In genomic region chr4:145170209-145170608, GRCh38 we compare ENCODE assay signal across 23 cellular contexts. TPM values are rescaled to one million over a fixed set of nuclear protein-coding genes. Genes with fewer than 3 reads are reported as not detected.
A peak's percentile ranks its signal among the peaks of the same experiment; 100 is the strongest.
DNase-seq lines count a peak whose midpoint lies in the region; ATAC-seq and TF ChIP-seq lines count a peak whose summit lies in the region.
"Had no signal": no experiment of that assay in that cellular context is flagged by ENCODE, and none has a peak within 500 bp of the region (broad histone marks: within the 10 kb centered on the region; RNA-seq: fewer than 3 reads in every experiment).

No MANE protein-coding gene starts in this region.

- H3K36me3 ChIP-seq in cardiac muscle cell (peaks cover 32% of the 10 kb centered on the region), right atrium auricular region (peaks cover 17% of the 10 kb centered on the region), GM23248 (ENCODE audit: low read depth) (peaks cover 22% of the 10 kb centered on the region; the same call in 1 of the 2 replicates)

- DNase-seq in cardiac muscle cell (ENCODE audit: low read depth in 1 of 2, low spot score in 1 of 2) = peak; percentile 23 to 49
- DNase-seq in right atrium auricular region (ENCODE audit: low spot score) = no peak
- DNase-seq in activated T-helper 2 cell treated with anti-CD3 and anti-CD28 coated beads, Interferon-gamma antibody, Interleukin-2, Interleukin-4, amounts not matched to agents 10 μg/mL and 5 μg/mL and 100 μg/mL, durations not matched to agents 14 hours and 24 hours and 36 hours (ENCODE audit: low spot score) = no peak
- DNase-seq in fibroblast of pulmonary artery (ENCODE audit: low read depth) = peak; percentile 58
- DNase-seq in NCI-H2081 (lab: John Stamatoyannopoulos, UW) = no peak
- DNase-seq in GM23248 = no peak
- DNase-seq: activated naive CD4-positive, alpha-beta T cell treated with anti-CD3 and anti-CD28 coated beads, Interleukin-2, amount 10 ng/mL, durations not matched to agents 7 days and 5 days; foreskin keratinocyte; head of caudate nucleus; naive thymus-derived CD8-positive, alpha-beta T cell; NCI-H1417 treated with DMSO at 0.1 percent for 48 hours; NCI-H2081 treated with DMSO at 0.1 percent for 48 hours; occipital lobe; SHP77 treated with DMSO at 0.1 percent for 48 hours; stimulated activated CD4-positive, alpha-beta T cell treated with anti-CD3 and anti-CD28 coated beads, Interleukin-4, amount 100 ng/mL, for 24 hours had no signal

- no peaks in the 10 kb centered on the region for H3K27me3 Mint-ChIP-seq in activated T-helper 2 cell treated with anti-CD3 and anti-CD28 coated beads, Interferon-gamma antibody, Interleukin-2, Interleukin-4, amounts not matched to agents 10 μg/mL and 5 μg/mL and 100 μg/mL, durations not matched to agents 14 hours and 24 hours and 36 hours (ENCODE audit: low read depth)
- H3K27me3 Mint-ChIP-seq: activated naive CD4-positive, alpha-beta T cell treated with anti-CD3 and anti-CD28 coated beads, Interleukin-2, amount 10 ng/mL, durations not matched to agents 7 days and 5 days; naive thymus-derived CD8-positive, alpha-beta T cell had no signal

- intact Hi-C loops in activated T-helper 2 cell treated with anti-CD3 and anti-CD28 coated beads, Interferon-gamma antibody, Interleukin-2, Interleukin-4, amounts not matched to agents 10 μg/mL and 5 μg/mL and 100 μg/mL, durations not matched to agents 14 hours and 24 hours and 36 hours (cut with micrococcal nuclease) = no loop called here

- H3K27ac ChIP-seq in cardiac muscle cell (peak overlapping the region; percentile 76), right atrium auricular region (no peak overlapping the region), GM23248 (no peak overlapping the region)
- H3K27ac ChIP-seq: BLaER1 treated with 17β-estradiol and CSF1 and Interleukin-3, amounts not matched to agents 10 nM and 100 nM; foreskin keratinocyte; HL-60; tibial nerve had no signal

- no peaks in the 10 kb centered on the region for H3K9me3 ChIP-seq in cardiac muscle cell (ENCODE audit: low read depth)
- H3K9me3 ChIP-seq in right atrium auricular region = no peaks in the 10 kb centered on the region
- H3K9me3 ChIP-seq in GM23248 (ENCODE audit: low read depth) = no peaks in the 10 kb centered on the region
- H3K9me3 ChIP-seq: BLaER1 treated with 17β-estradiol and CSF1 and Interleukin-3, amounts not matched to agents 10 nM and 100 nM; HAP-1; tibial nerve had no signal

- H3K4me1 ChIP-seq in cardiac muscle cell (ENCODE audit: low read depth) = peaks cover 7% of the 10 kb centered on the region
- H3K4me1 ChIP-seq in right atrium auricular region = peaks cover 0 to 9% of the 10 kb centered on the region in 2 donors
- no peaks in the 10 kb centered on the region for H3K4me1 ChIP-seq in GM23248 (ENCODE audit: insufficient read depth)
- H3K4me1 ChIP-seq: HAP-1 had no signal

- WGBS in GM23248 (ENCODE audit: low coverage in 1 of 2, low lambda C conversion rate in 2 of 2, missing lambda C conversion rate in 2 of 2), 2 experiments = 95 to 100% methylated on average over 1 of the region's 1 CpG

- no peak overlapping the region for H3K4me3 Mint-ChIP-seq in activated T-helper 2 cell treated with anti-CD3 and anti-CD28 coated beads, Interferon-gamma antibody, Interleukin-2, Interleukin-4, amounts not matched to agents 10 μg/mL and 5 μg/mL and 100 μg/mL, durations not matched to agents 14 hours and 24 hours and 36 hours (ENCODE audit: low read depth)
- H3K4me3 Mint-ChIP-seq: activated naive CD4-positive, alpha-beta T cell treated with anti-CD3 and anti-CD28 coated beads, Interleukin-2, amount 10 ng/mL, durations not matched to agents 7 days and 5 days; activated T-helper 1 cell treated with anti-CD3 and anti-CD28 coated beads, Interleukin-12 subunit alpha, Interleukin-12 subunit beta, Interleukin-2, Interleukin-4 antibody, amounts not matched to agents 30 ng/mL and 10 ng/mL and 1 ng/mL, durations not matched to agents 14 hours and 24 hours and 36 hours; naive thymus-derived CD8-positive, alpha-beta T cell had no signal

- peaks cover 80% of the 10 kb centered on the region for H3K36me3 Mint-ChIP-seq in activated T-helper 2 cell treated with anti-CD3 and anti-CD28 coated beads, Interferon-gamma antibody, Interleukin-2, Interleukin-4, amounts not matched to agents 10 μg/mL and 5 μg/mL and 100 μg/mL, durations not matched to agents 14 hours and 24 hours and 36 hours (ENCODE audit: low read depth)

- H3K27ac Mint-ChIP-seq in activated T-helper 2 cell treated with anti-CD3 and anti-CD28 coated beads, Interferon-gamma antibody, Interleukin-2, Interleukin-4, amounts not matched to agents 10 μg/mL and 5 μg/mL and 100 μg/mL, durations not matched to agents 14 hours and 24 hours and 36 hours = peak overlapping the region; percentile 74
- H3K27ac Mint-ChIP-seq: activated naive CD4-positive, alpha-beta T cell treated with anti-CD3 and anti-CD28 coated beads, Interleukin-2, amount 10 ng/mL, durations not matched to agents 7 days and 5 days; activated T-helper 1 cell treated with anti-CD3 and anti-CD28 coated beads, Interleukin-12 subunit alpha, Interleukin-12 subunit beta, Interleukin-2, Interleukin-4 antibody, amounts not matched to agents 30 ng/mL and 10 ng/mL and 1 ng/mL, durations not matched to agents 14 hours and 24 hours and 36 hours had no signal

- in situ Hi-C loops in GM23248 (cut with MboI) = no loop called here

- H3K9me2 ChIP-seq in GM23248 (ENCODE audit: insufficient read depth) = no peaks in the 10 kb centered on the region; the same call in 1 of the 2 replicates

- peaks cover 100% of the 10 kb centered on the region for H3K79me2 ChIP-seq in GM23248 (ENCODE audit: insufficient read depth)

- H4K20me1 ChIP-seq in GM23248 (ENCODE audit: insufficient read depth) = 0 out of 2 replicates have a peak, but pooled peaks cover 4% of the 10 kb centered on the region

- TF ChIP-seq CTCF in cardiac muscle cell (IDR thresholded peaks at IDR 0.05; ENCODE audit: low read depth, low read length) (no peak), right atrium auricular region (IDR thresholded peaks at IDR 0.05) (no peak), fibroblast of pulmonary artery (IDR thresholded peaks at IDR 0.05; ENCODE audit: low read length, missing control alignments) (no peak)

- H3F3A ChIP-seq in GM23248 (ENCODE audit: insufficient read depth) = 0 out of 2 replicates have a peak, but pooled peaks cover 8% of the 10 kb centered on the region

- H3K4me2 ChIP-seq in GM23248 (ENCODE audit: unreplicated experiment) = no peak overlapping the region
- H3K4me2 ChIP-seq: BLaER1 treated with 17β-estradiol and CSF1 and Interleukin-3, amounts not matched to agents 10 nM and 100 nM had no signal

- no peak overlapping the region for H2AFZ ChIP-seq in GM23248

- peaks cover 39% of the 10 kb centered on the region for H3K4me1 Mint-ChIP-seq in activated T-helper 2 cell treated with anti-CD3 and anti-CD28 coated beads, Interferon-gamma antibody, Interleukin-2, Interleukin-4, amounts not matched to agents 10 μg/mL and 5 μg/mL and 100 μg/mL, durations not matched to agents 14 hours and 24 hours and 36 hours (ENCODE audit: low read depth)

- H3K27me3 ChIP-seq in cardiac muscle cell (no peaks in the 10 kb centered on the region), right atrium auricular region (no peaks in the 10 kb centered on the region), GM23248 (replicated peaks; ENCODE audit: insufficient read depth) (no peaks in the 10 kb centered on the region)
- H3K27me3 ChIP-seq: BLaER1 treated with 17β-estradiol and CSF1 and Interleukin-3, amounts not matched to agents 10 nM and 100 nM; foreskin keratinocyte; tibial nerve had no signal

- no peak overlapping the region for H3K4me3 ChIP-seq in cardiac muscle cell
- no peak overlapping the region for H3K4me3 ChIP-seq in right atrium auricular region
- H3K4me3 ChIP-seq in fibroblast of pulmonary artery (replicated peaks; ENCODE audit: low read depth, low read length) = no peak overlapping the region
- no peak overlapping the region for H3K4me3 ChIP-seq in GM23248
- H3K4me3 ChIP-seq: BLaER1 treated with 17β-estradiol and CSF1 and Interleukin-3, amounts not matched to agents 10 nM and 100 nM; HAP-1; tibial nerve had no signal

- no peak for ATAC-seq in HG03095 (IDR thresholded peaks at IDR 0.05; ENCODE audit: unreplicated experiment)
- ATAC-seq: esophagus mucosa; foreskin keratinocyte; naive thymus-derived CD8-positive, alpha-beta T cell; Panc1 had no signal

- no peaks in the 10 kb centered on the region for H3K9me3 Mint-ChIP-seq in activated T-helper 2 cell treated with anti-CD3 and anti-CD28 coated beads, Interferon-gamma antibody, Interleukin-2, Interleukin-4, amounts not matched to agents 10 μg/mL and 5 μg/mL and 100 μg/mL, durations not matched to agents 14 hours and 24 hours and 36 hours
- H3K9me3 Mint-ChIP-seq: activated naive CD4-positive, alpha-beta T cell treated with anti-CD3 and anti-CD28 coated beads, Interleukin-2, amount 10 ng/mL, durations not matched to agents 7 days and 5 days; activated T-helper 1 cell treated with anti-CD3 and anti-CD28 coated beads, Interleukin-12 subunit alpha, Interleukin-12 subunit beta, Interleukin-2, Interleukin-4 antibody, amounts not matched to agents 30 ng/mL and 10 ng/mL and 1 ng/mL, durations not matched to agents 14 hours and 24 hours and 36 hours; naive thymus-derived CD8-positive, alpha-beta T cell had no signal

- no peak overlapping the region for H3K9ac ChIP-seq in GM23248
- H3K9ac ChIP-seq: BLaER1 treated with 17β-estradiol and CSF1 and Interleukin-3, amounts not matched to agents 10 nM and 100 nM had no signal

RNA-seq across cellular contexts. Expression of gene OTUD4, which starts 10.2 kb away (rescaled TPM):
- 14.9 and 26.4 TPM in 2 replicates for total RNA-seq in cardiac muscle cell
- polyA plus RNA-seq in cardiac muscle cell = 22.9 and 38.8 TPM in 2 replicates
- 10 to 100 TPM; 20.6 to 23.7 TPM for total RNA-seq in right atrium auricular region
- 71.7 and 80.4 TPM in 2 replicates for total RNA-seq in activated T-helper 2 cell treated with anti-CD3 and anti-CD28 coated beads, Interferon-gamma antibody, Interleukin-2, Interleukin-4, amounts not matched to agents 10 μg/mL and 5 μg/mL and 100 μg/mL, durations not matched to agents 14 hours and 24 hours and 36 hours
- total RNA-seq in GM23248 (2014; rRNA removed; shearing (Covaris generic)) = 16.1 and 28.2 TPM in 2 replicates
- 11.6 and 15.7 TPM in 2 replicates for polyA plus RNA-seq in GM23248 (2016; fragmentation: Nextera tagmentation; extraction: Ambion mirVana)

Comparison
In these comparisons a context has a peak if more than half of its experiments do, and no peak if none do; other contexts are left out.
1. DNase-seq: peak in cardiac muscle cell (2 of 2) and fibroblast of pulmonary artery (single experiment); none in right atrium auricular region (single experiment), activated T-helper 2 cell treated with anti-CD3 and anti-CD28 coated beads, Interferon-gamma antibody, Interleukin-2, Interleukin-4, amounts not matched to agents 10 μg/mL and 5 μg/mL and 100 μg/mL, durations not matched to agents 14 hours and 24 hours and 36 hours (single experiment), NCI-H2081 (0 of 2) and GM23248 (single experiment).